1 cellular context compared by ENCODE assay signal in the genomic region with DNA sequence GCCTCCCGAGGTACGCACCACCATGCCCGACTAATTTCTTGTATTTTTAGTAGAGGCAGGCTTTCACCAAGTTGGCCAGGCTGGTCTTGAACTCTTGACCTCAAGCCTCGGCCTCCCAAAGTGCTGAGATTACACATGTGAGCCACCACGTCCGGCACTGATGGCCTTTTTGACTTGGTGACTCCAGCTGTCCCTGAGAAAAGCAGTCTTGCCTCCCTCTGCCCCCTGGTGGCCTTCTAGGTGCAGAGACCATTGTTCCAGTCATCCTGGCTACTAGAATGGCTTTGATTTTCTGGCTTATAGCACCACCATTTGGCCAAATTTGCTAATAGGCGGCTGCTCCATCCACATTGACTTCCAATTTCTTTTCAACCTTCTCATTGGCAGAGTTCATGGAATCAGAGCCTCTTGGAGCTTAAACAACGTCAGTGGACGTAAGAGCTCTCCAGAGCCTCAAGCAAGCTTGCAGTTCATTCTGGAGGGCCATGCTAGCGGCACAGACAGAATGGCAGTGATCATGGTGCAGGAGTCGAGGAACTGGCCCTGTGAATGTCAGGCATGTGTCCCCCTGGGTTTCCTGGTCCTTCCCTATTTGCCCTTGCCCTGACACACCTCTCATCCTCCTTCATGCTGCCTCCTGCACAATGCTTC.
TF ChIP-seq lines count a peak whose summit lies in the region.

No MANE protein-coding gene starts in this region.

TF ChIP-seq in K562, 482 proteins besides CTCF, POLR2A, EP300 and RAD21 (continued from another document and continues in another):
- no peak for TF ChIP-seq STAT6 (CRISPR knock-in tag; IDR thresholded peaks at IDR 0.05)
- no peak for TF ChIP-seq ZNF282 (CRISPR knock-in tag; IDR thresholded peaks at IDR 0.05)
- TF ChIP-seq, protein P1, sequence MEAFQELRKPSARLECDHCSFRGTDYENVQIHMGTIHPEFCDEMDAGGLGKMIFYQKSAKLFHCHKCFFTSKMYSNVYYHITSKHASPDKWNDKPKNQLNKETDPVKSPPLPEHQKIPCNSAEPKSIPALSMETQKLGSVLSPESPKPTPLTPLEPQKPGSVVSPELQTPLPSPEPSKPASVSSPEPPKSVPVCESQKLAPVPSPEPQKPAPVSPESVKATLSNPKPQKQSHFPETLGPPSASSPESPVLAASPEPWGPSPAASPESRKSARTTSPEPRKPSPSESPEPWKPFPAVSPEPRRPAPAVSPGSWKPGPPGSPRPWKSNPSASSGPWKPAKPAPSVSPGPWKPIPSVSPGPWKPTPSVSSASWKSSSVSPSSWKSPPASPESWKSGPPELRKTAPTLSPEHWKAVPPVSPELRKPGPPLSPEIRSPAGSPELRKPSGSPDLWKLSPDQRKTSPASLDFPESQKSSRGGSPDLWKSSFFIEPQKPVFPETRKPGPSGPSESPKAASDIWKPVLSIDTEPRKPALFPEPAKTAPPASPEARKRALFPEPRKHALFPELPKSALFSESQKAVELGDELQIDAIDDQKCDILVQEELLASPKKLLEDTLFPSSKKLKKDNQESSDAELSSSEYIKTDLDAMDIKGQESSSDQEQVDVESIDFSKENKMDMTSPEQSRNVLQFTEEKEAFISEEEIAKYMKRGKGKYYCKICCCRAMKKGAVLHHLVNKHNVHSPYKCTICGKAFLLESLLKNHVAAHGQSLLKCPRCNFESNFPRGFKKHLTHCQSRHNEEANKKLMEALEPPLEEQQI (IDR thresholded peaks at IDR 0.05) = 0 out of 2 replicates have a peak, but pooled peaks have one; percentile 56
- TF ChIP-seq ETS2 (tag; IDR thresholded peaks at IDR 0.05; ENCODE audit: borderline replicate concordance, poor library complexity, severe bottlenecking) = no peak
- TF ChIP-seq IRF1 (CRISPR knock-in tag; IDR thresholded peaks at IDR 0.05; ENCODE audit: borderline replicate concordance) = no peak
- no peak for TF ChIP-seq ELF1 (tag; IDR thresholded peaks at IDR 0.05)
- TF ChIP-seq HNRNPH1 (optimal IDR thresholded peaks at IDR 0.05; ENCODE audit: low read depth, low read length) = no peak
- TF ChIP-seq, protein P2, sequence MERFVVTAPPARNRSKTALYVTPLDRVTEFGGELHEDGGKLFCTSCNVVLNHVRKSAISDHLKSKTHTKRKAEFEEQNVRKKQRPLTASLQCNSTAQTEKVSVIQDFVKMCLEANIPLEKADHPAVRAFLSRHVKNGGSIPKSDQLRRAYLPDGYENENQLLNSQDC (CRISPR knock-in tag; IDR thresholded peaks at IDR 0.05) = 0 out of 2 replicates have a peak, but pooled peaks have one; percentile 6
- TF ChIP-seq ZNF655 (CRISPR knock-in tag; IDR thresholded peaks at IDR 0.05) = no peak
- TF ChIP-seq ETV1 (tag; conservative IDR thresholded peaks at IDR 0.05; ENCODE audit: low read depth) = peak; percentile 59
- TF ChIP-seq KDM2B (CRISPR knock-in tag; IDR thresholded peaks at IDR 0.05) = no peak
- TF ChIP-seq PHB (CRISPR knock-in tag; IDR thresholded peaks at IDR 0.05) = no peak
- TF ChIP-seq NEUROD1 (IDR thresholded peaks at IDR 0.05; ENCODE audit: borderline replicate concordance, low read depth, low read length, partially characterized antibody) = no peak
- TF ChIP-seq GABPA (tag; conservative IDR thresholded peaks at IDR 0.05; ENCODE audit: low read depth) = no peak
- no peak for TF ChIP-seq CBX2 (IDR thresholded peaks at IDR 0.05; ENCODE audit: insufficient read depth, low read length, poor library complexity, severe bottlenecking)
- TF ChIP-seq HDAC3 (IDR thresholded peaks at IDR 0.05; ENCODE audit: borderline replicate concordance, partially characterized antibody) = no peak
- no peak for TF ChIP-seq CHD1 (IDR thresholded peaks at IDR 0.05; ENCODE audit: low read length)
- no peak for TF ChIP-seq ZSCAN29 (IDR thresholded peaks at IDR 0.05)
- peak; percentile 60; the same call in 1 of the 2 replicates for TF ChIP-seq HDAC2 (IDR thresholded peaks at IDR 0.05)
- TF ChIP-seq SIN3A (IDR thresholded peaks at IDR 0.05; ENCODE audit: borderline replicate concordance in 2 of 2, control insufficient read depth in 1 of 2, low read depth in 2 of 2, low read length in 2 of 2) = no peak
- TF ChIP-seq, protein P3, sequence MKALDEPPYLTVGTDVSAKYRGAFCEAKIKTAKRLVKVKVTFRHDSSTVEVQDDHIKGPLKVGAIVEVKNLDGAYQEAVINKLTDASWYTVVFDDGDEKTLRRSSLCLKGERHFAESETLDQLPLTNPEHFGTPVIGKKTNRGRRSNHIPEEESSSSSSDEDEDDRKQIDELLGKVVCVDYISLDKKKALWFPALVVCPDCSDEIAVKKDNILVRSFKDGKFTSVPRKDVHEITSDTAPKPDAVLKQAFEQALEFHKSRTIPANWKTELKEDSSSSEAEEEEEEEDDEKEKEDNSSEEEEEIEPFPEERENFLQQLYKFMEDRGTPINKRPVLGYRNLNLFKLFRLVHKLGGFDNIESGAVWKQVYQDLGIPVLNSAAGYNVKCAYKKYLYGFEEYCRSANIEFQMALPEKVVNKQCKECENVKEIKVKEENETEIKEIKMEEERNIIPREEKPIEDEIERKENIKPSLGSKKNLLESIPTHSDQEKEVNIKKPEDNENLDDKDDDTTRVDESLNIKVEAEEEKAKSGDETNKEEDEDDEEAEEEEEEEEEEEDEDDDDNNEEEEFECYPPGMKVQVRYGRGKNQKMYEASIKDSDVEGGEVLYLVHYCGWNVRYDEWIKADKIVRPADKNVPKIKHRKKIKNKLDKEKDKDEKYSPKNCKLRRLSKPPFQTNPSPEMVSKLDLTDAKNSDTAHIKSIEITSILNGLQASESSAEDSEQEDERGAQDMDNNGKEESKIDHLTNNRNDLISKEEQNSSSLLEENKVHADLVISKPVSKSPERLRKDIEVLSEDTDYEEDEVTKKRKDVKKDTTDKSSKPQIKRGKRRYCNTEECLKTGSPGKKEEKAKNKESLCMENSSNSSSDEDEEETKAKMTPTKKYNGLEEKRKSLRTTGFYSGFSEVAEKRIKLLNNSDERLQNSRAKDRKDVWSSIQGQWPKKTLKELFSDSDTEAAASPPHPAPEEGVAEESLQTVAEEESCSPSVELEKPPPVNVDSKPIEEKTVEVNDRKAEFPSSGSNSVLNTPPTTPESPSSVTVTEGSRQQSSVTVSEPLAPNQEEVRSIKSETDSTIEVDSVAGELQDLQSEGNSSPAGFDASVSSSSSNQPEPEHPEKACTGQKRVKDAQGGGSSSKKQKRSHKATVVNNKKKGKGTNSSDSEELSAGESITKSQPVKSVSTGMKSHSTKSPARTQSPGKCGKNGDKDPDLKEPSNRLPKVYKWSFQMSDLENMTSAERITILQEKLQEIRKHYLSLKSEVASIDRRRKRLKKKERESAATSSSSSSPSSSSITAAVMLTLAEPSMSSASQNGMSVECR (CRISPR knock-in tag; IDR thresholded peaks at IDR 0.05) = no peak; the same call in 1 of the 2 replicates
- peak in 1 of 2 experiments; percentile 75; a peak in 2 of 4 replicates for TF ChIP-seq MAZ (CRISPR knock-in tag; conservative IDR thresholded peaks at IDR 0.05 in 1 of 2, IDR thresholded peaks at IDR 0.05 in 1 of 2)
- TF ChIP-seq SLC30A9 (CRISPR knock-in tag; IDR thresholded peaks at IDR 0.05) = no peak
- no peak for TF ChIP-seq ZNF318 (IDR thresholded peaks at IDR 0.05; ENCODE audit: borderline replicate concordance in 1 of 2, low read depth in 1 of 2)
- no peak for TF ChIP-seq ATF2 (CRISPR knock-in tag; IDR thresholded peaks at IDR 0.05)
- no peak for TF ChIP-seq POLR2AphosphoS5 (IDR thresholded peaks at IDR 0.05; ENCODE audit: control insufficient read depth, insufficient read depth, low read depth, low read length)
